9 cellular contexts compared by ENCODE assay signal in genomic region chr4:140330311-140330900, GRCh38. TPM values are rescaled to one million over a fixed set of nuclear protein-coding genes. Genes with fewer than 3 reads are reported as not detected.
DNase-seq lines count a peak whose midpoint lies in the region; ATAC-seq and TF ChIP-seq lines count a peak whose summit lies in the region.
"Had no signal": no experiment of that assay in that cellular context is flagged by ENCODE, and none has a peak within 500 bp of the region (broad histone marks: within the 10 kb centered on the region; RNA-seq: fewer than 3 reads in every experiment).

No MANE protein-coding gene starts in this region.

- TF ChIP-seq CTCF in colonic mucosa (IDR thresholded peaks at IDR 0.05) (peak; percentile 42), nephron (IDR thresholded peaks at IDR 0.05; ENCODE audit: unreplicated experiment in 3 of 3) (peak; percentile 47 to 62 (median 55))

- H3K4me1 ChIP-seq in colonic mucosa, result no peaks in the 10 kb centered on the region

- H3K27ac Mint-ChIP-seq in nephron, result no peak overlapping the region

- no peaks in the 10 kb centered on the region for H3K4me1 Mint-ChIP-seq in nephron

- no peak overlapping the region for H3K4me3 ChIP-seq in colonic mucosa

- intact Hi-C loops in colonic mucosa (cut with DNase I), result no loop called here

- H3K36me3 ChIP-seq in colonic mucosa, result no peaks in the 10 kb centered on the region

- H3K9me3 ChIP-seq in colonic mucosa, result no peaks in the 10 kb centered on the region

- DNase-seq in G401 (ENCODE audit: low spot score), result peak; percentile 46
- DNase-seq in NCI-H1105 treated with DMSO at 0.1 percent for 48 hours (lab: John Stamatoyannopoulos, UW), result peak; percentile 9
- DNase-seq in colonic mucosa, result no peak
- no peak for DNase-seq in HuH-7.5 (ENCODE audit: low spot score)
- no peak for DNase-seq in stimulated activated CD4-positive, alpha-beta T cell treated with anti-CD3 and anti-CD28 coated beads, Interleukin-12 subunit alpha, Interleukin-12 subunit beta, amount 100 ng/mL, for 4 hours
- no peak for DNase-seq in A172 (ENCODE audit: low spot score)

- no peak overlapping the region for H3K4me3 Mint-ChIP-seq in nephron

- in situ Hi-C loops in G401 (cut with HindIII; ENCODE audit: low sequenced_read_pairs), result no loop called here

- no peaks in the 10 kb centered on the region for H3K27me3 Mint-ChIP-seq in nephron (ENCODE audit: low read depth)

- no peak overlapping the region for H3K9ac ChIP-seq in colonic mucosa (ENCODE audit: low read depth in 2 of 2, low read length in 2 of 2)

- H3K36me3 Mint-ChIP-seq in nephron (ENCODE audit: low read depth), result no peaks in the 10 kb centered on the region

- no peaks in the 10 kb centered on the region for H3K9me3 Mint-ChIP-seq in nephron

- no peaks in the 10 kb centered on the region for H3K27me3 ChIP-seq in colonic mucosa

- no peak overlapping the region for H3K27ac ChIP-seq in colonic mucosa
- H3K27ac ChIP-seq: epithelial cell of prostate had no signal

- no peak for ATAC-seq in HG03354 (IDR thresholded peaks at IDR 0.05; ENCODE audit: poor library complexity, severe bottlenecking, unreplicated experiment)

RNA-seq across cellular contexts. Expression of gene SCOC, which starts 43.0 kb away (rescaled TPM):
- total RNA-seq in G401 (2014; rRNA removed; shearing (Covaris generic)), result 39.8 and 56.9 TPM in 2 replicates
- total RNA-seq in colonic mucosa, result 10 to 100 TPM; 58.5 to 65.0 TPM
- 133 and 159 TPM in 2 replicates for total RNA-seq in A172 (2014; rRNA removed; shearing (Covaris generic))

Comparison
In these comparisons a context has a peak if more than half of its experiments do, and no peak if none do; other contexts are left out.
1. DNase-seq: peak in G401 (single experiment) and NCI-H1105 treated with DMSO at 0.1 percent for 48 hours (single experiment); none in colonic mucosa (single experiment), HuH-7.5 (single experiment), stimulated activated CD4-positive, alpha-beta T cell treated with anti-CD3 and anti-CD28 coated beads, Interleukin-12 subunit alpha, Interleukin-12 subunit beta, amount 100 ng/mL, for 4 hours (single experiment) and A172 (single experiment).